ENCODE assay signal across 8 cellular contexts in genomic region chr20:38805958-38806854, GRCh38. TPM values are rescaled to one million over a fixed set of nuclear protein-coding genes. Genes with fewer than 3 reads are reported as not detected.
A peak's percentile ranks its signal among the peaks of the same experiment; 100 is the strongest.
DNase-seq lines count a peak whose midpoint lies in the region; ATAC-seq lines count a peak whose summit lies in the region.

No MANE protein-coding gene starts in this region.

- ATAC-seq in Right ventricle myocardium inferior (peak; percentile 32), HG02571 (IDR thresholded peaks at IDR 0.05; ENCODE audit: unreplicated experiment) (no peak), HG03097 (IDR thresholded peaks at IDR 0.05; ENCODE audit: low FRiP score, unreplicated experiment) (no peak)

- DNase-seq in Right ventricle myocardium inferior (ENCODE audit: missing footprints) (no peak), cardiac septum (ENCODE audit: low spot score) (no peak), substantia nigra (lab: John Stamatoyannopoulos, UW) (peak in 26 of 49 donors; percentile 14 to 68 (median 46))
- DNase-seq in activated CD4-positive, alpha-beta T cell treated with anti-CD3 and anti-CD28 coated beads for 4 hours: peak; percentile 27 to 43

- H3K27ac ChIP-seq in ectodermal cell (ENCODE audit: insufficient read depth, low read depth, low read length, poor library complexity, severe bottlenecking): no peak overlapping the region
- H3K27ac ChIP-seq in muscle layer of duodenum (ENCODE audit: low read length): no peak overlapping the region
- peak overlapping the region; percentile 94 for H3K27ac ChIP-seq in substantia nigra (ENCODE audit: low read depth, low read length, poor library complexity, severe bottlenecking)

- H3K27me3 ChIP-seq in ectodermal cell (ENCODE audit: control insufficient read depth, insufficient read depth, low read length, poor library complexity, severe bottlenecking) (peaks cover 34% of the 10 kb centered on the region), muscle layer of duodenum (ENCODE audit: low read depth, low read length) (peaks cover 17% of the 10 kb centered on the region)

- no peaks in the 10 kb centered on the region for H3K9me3 ChIP-seq in ectodermal cell (ENCODE audit: control insufficient read depth, low read length)
- no peaks in the 10 kb centered on the region for H3K9me3 ChIP-seq in muscle layer of duodenum (ENCODE audit: control insufficient read depth in 1 of 2, low read length in 2 of 2)

- H3K4me3 ChIP-seq in ectodermal cell (ENCODE audit: insufficient read depth, low read depth, low read length) (peak overlapping the region; percentile 59), muscle layer of duodenum (ENCODE audit: low read depth in 1 of 2, low read length in 2 of 2) (peak overlapping the region; percentile 55 to 77)

- H3K36me3 ChIP-seq in ectodermal cell (ENCODE audit: control insufficient read depth, insufficient read depth, low read length): no peaks in the 10 kb centered on the region
- H3K36me3 ChIP-seq in muscle layer of duodenum (ENCODE audit: control insufficient read depth in 1 of 2, insufficient read depth in 2 of 2, low read length in 2 of 2): no peaks in the 10 kb centered on the region

- WGBS in ectodermal cell, 2 experiments: 0 to 1% methylated on average over 81 of the region's 81 CpGs

- intact Hi-C loops in Right ventricle myocardium inferior (cut with DNase I) (loop anchor here (2.0 to 5.0 kb wide), 2 partner anchors 69 to 86 kb away; no protein-coding TSS in a partner anchor), cardiac septum (cut with DNase I) (loop anchor here (5.0 kb wide), 1 partner anchor 86 kb away; no protein-coding TSS in a partner anchor)

- H3K4me1 ChIP-seq in ectodermal cell (ENCODE audit: control insufficient read depth, insufficient read depth, low read length): peaks cover 28% of the 10 kb centered on the region
- peaks cover 4 to 22% of the 10 kb centered on the region in 2 donors for H3K4me1 ChIP-seq in muscle layer of duodenum (ENCODE audit: control insufficient read depth in 1 of 2, insufficient read depth in 2 of 2, low read length in 2 of 2)

RNA-seq across cellular contexts. Expression of gene PPP1R16B, which starts 0.7 kb away (rescaled TPM):
- total RNA-seq in Right ventricle myocardium inferior (9.0 TPM), cardiac septum (1.7 TPM)
- 1.5 TPM for polyA plus RNA-seq in ectodermal cell (2013, experiment 1 of 4)
- 1.8 TPM for polyA plus RNA-seq in ectodermal cell (2013, experiment 2 of 4)
- polyA plus RNA-seq in ectodermal cell (2013, experiment 3 of 4): 1.2 TPM
- polyA plus RNA-seq in ectodermal cell (2013, experiment 4 of 4): 1.2 TPM

RNA-seq across cellular contexts. Expression of gene ACTR5, which starts 57.9 kb away (rescaled TPM):
- 2.6 TPM for total RNA-seq in Right ventricle myocardium inferior
- 3.0 TPM for total RNA-seq in cardiac septum
- polyA plus RNA-seq in ectodermal cell (2013, experiment 1 of 4): 13.0 TPM
- 12.5 TPM for polyA plus RNA-seq in ectodermal cell (2013, experiment 2 of 4)
- 10.1 TPM for polyA plus RNA-seq in ectodermal cell (2013, experiment 3 of 4)
- 11.8 TPM for polyA plus RNA-seq in ectodermal cell (2013, experiment 4 of 4)

Comparison
In these comparisons a context has a peak if more than half of its experiments do, and no peak if none do; other contexts are left out.
1. DNase-seq: peak in activated CD4-positive, alpha-beta T cell treated with anti-CD3 and anti-CD28 coated beads for 4 hours (2 of 2) and substantia nigra (26 of 49); none in Right ventricle myocardium inferior (single experiment) and cardiac septum (single experiment).